ENCODE assay signal across 1 cellular context in the genomic region with DNA sequence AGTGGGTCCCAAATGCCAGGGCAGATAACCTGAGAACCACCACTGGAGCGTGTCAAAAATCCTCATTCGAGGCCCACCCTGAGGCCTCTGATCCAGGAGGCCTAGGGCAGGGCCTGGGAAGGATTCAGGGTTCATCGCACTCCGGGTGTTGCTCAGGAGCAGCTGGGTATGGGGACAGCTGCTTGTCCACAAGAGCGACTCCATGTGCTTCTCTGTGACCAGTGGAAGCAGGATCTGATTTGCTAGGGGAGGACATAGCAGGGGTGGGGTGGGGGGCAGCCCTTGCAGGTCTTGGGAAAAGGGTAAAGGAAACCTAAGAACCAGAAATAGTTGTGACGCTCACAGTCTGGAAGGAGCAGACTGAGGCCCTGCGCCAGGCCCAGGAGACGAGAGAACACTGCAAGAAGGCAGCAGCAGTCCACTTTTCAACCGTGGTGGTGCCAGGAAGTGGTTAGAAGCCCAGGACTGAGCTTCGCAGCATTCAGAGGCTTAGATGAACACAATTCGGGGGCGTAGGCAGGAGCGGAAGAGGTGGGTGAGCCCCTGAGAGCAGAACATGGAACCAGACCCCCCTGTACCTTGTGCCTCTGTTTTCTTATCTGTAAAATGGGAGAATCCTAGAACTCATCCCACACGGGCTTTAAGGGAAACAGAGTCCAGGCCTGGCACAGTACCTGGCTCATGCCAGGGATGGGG.
TF ChIP-seq lines count a peak whose summit lies in the region.

No MANE protein-coding gene starts in this region.

TF ChIP-seq in GM23338, 12 proteins besides CTCF, POLR2A, EP300 and RAD21 (continued from another document):
- TF ChIP-seq ZNF331 (CRISPR knock-in tag; IDR thresholded peaks at IDR 0.05; ENCODE audit: low read depth) = no peak
- TF ChIP-seq EZH2 (IDR thresholded peaks at IDR 0.05; ENCODE audit: low read depth, unreplicated experiment) = no peak
- TF ChIP-seq JUNB (IDR thresholded peaks at IDR 0.05; ENCODE audit: unreplicated experiment) = no peak
- TF ChIP-seq CREB1 (CRISPR knock-in tag; IDR thresholded peaks at IDR 0.05; ENCODE audit: low read depth) = no peak
- TF ChIP-seq NANOG (IDR thresholded peaks at IDR 0.05; ENCODE audit: borderline replicate concordance) = no peak
- TF ChIP-seq, protein P1, sequence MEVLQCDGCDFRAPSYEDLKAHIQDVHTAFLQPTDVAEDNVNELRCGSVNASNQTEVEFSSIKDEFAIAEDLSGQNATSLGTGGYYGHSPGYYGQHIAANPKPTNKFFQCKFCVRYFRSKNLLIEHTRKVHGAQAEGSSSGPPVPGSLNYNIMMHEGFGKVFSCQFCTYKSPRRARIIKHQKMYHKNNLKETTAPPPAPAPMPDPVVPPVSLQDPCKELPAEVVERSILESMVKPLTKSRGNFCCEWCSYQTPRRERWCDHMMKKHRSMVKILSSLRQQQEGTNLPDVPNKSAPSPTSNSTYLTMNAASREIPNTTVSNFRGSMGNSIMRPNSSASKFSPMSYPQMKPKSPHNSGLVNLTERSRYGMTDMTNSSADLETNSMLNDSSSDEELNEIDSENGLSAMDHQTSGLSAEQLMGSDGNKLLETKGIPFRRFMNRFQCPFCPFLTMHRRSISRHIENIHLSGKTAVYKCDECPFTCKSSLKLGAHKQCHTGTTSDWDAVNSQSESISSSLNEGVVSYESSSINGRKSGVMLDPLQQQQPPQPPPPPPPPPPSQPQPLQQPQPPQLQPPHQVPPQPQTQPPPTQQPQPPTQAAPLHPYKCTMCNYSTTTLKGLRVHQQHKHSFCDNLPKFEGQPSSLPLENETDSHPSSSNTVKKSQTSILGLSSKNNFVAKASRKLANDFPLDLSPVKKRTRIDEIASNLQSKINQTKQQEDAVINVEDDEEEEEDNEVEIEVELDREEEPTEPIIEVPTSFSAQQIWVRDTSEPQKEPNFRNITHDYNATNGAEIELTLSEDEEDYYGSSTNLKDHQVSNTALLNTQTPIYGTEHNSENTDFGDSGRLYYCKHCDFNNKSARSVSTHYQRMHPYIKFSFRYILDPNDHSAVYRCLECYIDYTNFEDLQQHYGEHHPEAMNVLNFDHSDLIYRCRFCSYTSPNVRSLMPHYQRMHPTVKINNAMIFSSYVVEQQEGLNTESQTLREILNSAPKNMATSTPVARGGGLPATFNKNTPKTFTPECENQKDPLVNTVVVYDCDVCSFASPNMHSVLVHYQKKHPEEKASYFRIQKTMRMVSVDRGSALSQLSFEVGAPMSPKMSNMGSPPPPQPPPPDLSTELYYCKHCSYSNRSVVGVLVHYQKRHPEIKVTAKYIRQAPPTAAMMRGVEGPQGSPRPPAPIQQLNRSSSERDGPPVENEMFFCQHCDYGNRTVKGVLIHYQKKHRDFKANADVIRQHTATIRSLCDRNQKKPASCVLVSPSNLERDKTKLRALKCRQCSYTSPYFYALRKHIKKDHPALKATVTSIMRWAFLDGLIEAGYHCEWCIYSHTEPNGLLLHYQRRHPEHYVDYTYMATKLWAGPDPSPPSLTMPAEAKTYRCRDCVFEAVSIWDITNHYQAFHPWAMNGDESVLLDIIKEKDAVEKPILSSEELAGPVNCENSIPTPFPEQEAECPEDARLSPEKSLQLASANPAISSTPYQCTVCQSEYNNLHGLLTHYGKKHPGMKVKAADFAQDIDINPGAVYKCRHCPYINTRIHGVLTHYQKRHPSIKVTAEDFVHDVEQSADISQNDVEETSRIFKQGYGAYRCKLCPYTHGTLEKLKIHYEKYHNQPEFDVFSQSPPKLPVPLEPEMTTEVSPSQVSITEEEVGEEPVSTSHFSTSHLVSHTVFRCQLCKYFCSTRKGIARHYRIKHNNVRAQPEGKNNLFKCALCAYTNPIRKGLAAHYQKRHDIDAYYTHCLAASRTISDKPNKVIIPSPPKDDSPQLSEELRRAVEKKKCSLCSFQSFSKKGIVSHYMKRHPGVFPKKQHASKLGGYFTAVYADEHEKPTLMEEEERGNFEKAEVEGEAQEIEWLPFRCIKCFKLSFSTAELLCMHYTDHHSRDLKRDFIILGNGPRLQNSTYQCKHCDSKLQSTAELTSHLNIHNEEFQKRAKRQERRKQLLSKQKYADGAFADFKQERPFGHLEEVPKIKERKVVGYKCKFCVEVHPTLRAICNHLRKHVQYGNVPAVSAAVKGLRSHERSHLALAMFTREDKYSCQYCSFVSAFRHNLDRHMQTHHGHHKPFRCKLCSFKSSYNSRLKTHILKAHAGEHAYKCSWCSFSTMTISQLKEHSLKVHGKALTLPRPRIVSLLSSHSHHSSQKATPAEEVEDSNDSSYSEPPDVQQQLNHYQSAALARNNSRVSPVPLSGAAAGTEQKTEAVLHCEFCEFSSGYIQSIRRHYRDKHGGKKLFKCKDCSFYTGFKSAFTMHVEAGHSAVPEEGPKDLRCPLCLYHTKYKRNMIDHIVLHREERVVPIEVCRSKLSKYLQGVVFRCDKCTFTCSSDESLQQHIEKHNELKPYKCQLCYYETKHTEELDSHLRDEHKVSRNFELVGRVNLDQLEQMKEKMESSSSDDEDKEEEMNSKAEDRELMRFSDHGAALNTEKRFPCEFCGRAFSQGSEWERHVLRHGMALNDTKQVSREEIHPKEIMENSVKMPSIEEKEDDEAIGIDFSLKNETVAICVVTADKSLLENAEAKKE (CRISPR knock-in tag; IDR thresholded peaks at IDR 0.05) = no peak
- TF ChIP-seq POLR2AphosphoS5 (IDR thresholded peaks at IDR 0.05; ENCODE audit: low read depth) = no peak
